In genomic region chr7:1739593-1739992, GRCh38 we compare ENCODE assay signal across 15 cellular contexts.
A peak's percentile ranks its signal among the peaks of the same experiment; 100 is the strongest.
DNase-seq lines count a peak whose midpoint lies in the region; ATAC-seq and TF ChIP-seq lines count a peak whose summit lies in the region.
"Had no signal": no experiment of that assay in that cellular context is flagged by ENCODE, and none has a peak within 500 bp of the region (broad histone marks: within the 10 kb centered on the region; RNA-seq: fewer than 3 reads in every experiment).

No MANE protein-coding gene starts in this region.

- H3K4me2 ChIP-seq in BLaER1 (peak overlapping the region; percentile 67), osteoblast (ENCODE audit: insufficient read depth, low read length) (no peak overlapping the region)

- H3K4me3 ChIP-seq in BLaER1 = no peak overlapping the region; the same call in 1 of the 2 replicates
- no peak overlapping the region for H3K4me3 ChIP-seq in H7 (ENCODE audit: insufficient read depth, low read depth, low read length)
- no peak overlapping the region for H3K4me3 ChIP-seq in osteoblast (ENCODE audit: insufficient read depth, low read length)

- peaks cover 10% of the 10 kb centered on the region; the same call in 1 of the 2 replicates for H3K27me3 ChIP-seq in BLaER1
- no peaks in the 10 kb centered on the region for H3K27me3 ChIP-seq in H7 (ENCODE audit: control insufficient read depth, insufficient read depth, low read length)
- no peaks in the 10 kb centered on the region for H3K27me3 ChIP-seq in osteoblast (ENCODE audit: insufficient read depth, low read length)

- H3K27ac ChIP-seq in BLaER1 (no peak overlapping the region), osteoblast (ENCODE audit: low read depth, low read length) (no peak overlapping the region)
- H3K27ac ChIP-seq: C4-2B, HL-60 had no signal

- TF ChIP-seq CTCF in endothelial cell (IDR thresholded peaks at IDR 0.05; ENCODE audit: unreplicated experiment) = no peak
- no peak for TF ChIP-seq CTCF in osteoblast (IDR thresholded peaks at IDR 0.05; ENCODE audit: extremely low read depth, low read depth, low read length)

- peak overlapping the region; percentile 58 for H3K27ac Mint-ChIP-seq in endothelial cell (ENCODE audit: unreplicated experiment)

- peak overlapping the region; percentile 47 for H3K4me3 Mint-ChIP-seq in endothelial cell (ENCODE audit: unreplicated experiment)

- H3K36me3 ChIP-seq in BLaER1 = no peaks in the 10 kb centered on the region; the same call in 1 of the 2 replicates
- no peaks in the 10 kb centered on the region for H3K36me3 ChIP-seq in H7 (replicated peaks; ENCODE audit: control insufficient read depth, insufficient read depth, low read length)
- H3K36me3 ChIP-seq in osteoblast (ENCODE audit: insufficient read depth, low read length) = no peaks in the 10 kb centered on the region

- no peaks in the 10 kb centered on the region for H3K79me2 ChIP-seq in osteoblast (ENCODE audit: insufficient read depth, low read length)

- peaks cover 84% of the 10 kb centered on the region for H3K4me1 ChIP-seq in BLaER1
- H3K4me1 ChIP-seq in osteoblast (ENCODE audit: insufficient read depth, low read length) = no peaks in the 10 kb centered on the region

- DNase-seq in H7 (peak; percentile 72), endothelial cell (ENCODE audit: low spot score) (no peak), osteoblast (ENCODE audit: insufficient read length, low spot score, missing footprints) (peak; percentile 87), mesenteric fat pad (ENCODE audit: low spot score) (no peak)
- DNase-seq: ACHN; CD4-positive, alpha-beta memory T cell; DMS153; DMS79 treated with DMSO at 0.1 percent for 48 hours; EL had no signal

- H3K9me3 Mint-ChIP-seq in endothelial cell (ENCODE audit: unreplicated experiment) = no peaks in the 10 kb centered on the region
- H3K9me3 Mint-ChIP-seq: CD4-positive, alpha-beta memory T cell had no signal

- ATAC-seq in GM19467 (IDR thresholded peaks at IDR 0.05; ENCODE audit: unreplicated experiment) = no peak
- ATAC-seq in GM21825 (IDR thresholded peaks at IDR 0.05; ENCODE audit: unreplicated experiment) = no peak
- ATAC-seq: HCT116 had no signal

- H2AFZ ChIP-seq in osteoblast (ENCODE audit: low read length) = no peak overlapping the region

- H3K27me3 Mint-ChIP-seq in endothelial cell (ENCODE audit: unreplicated experiment) = peaks cover 13% of the 10 kb centered on the region

- H3K9me3 ChIP-seq in BLaER1 = no peaks in the 10 kb centered on the region
- H3K9me3 ChIP-seq in osteoblast (ENCODE audit: low read depth, low read length) = no peaks in the 10 kb centered on the region

- H4K20me1 ChIP-seq in BLaER1 = peaks cover 41% of the 10 kb centered on the region
- no peaks in the 10 kb centered on the region for H4K20me1 ChIP-seq in osteoblast (ENCODE audit: insufficient read depth, low read length)

- no peak overlapping the region for H3K9ac ChIP-seq in BLaER1

- H3K36me3 Mint-ChIP-seq in endothelial cell (ENCODE audit: low read depth, unreplicated experiment) = no peaks in the 10 kb centered on the region
- H3K36me3 Mint-ChIP-seq: CD4-positive, alpha-beta memory T cell had no signal

- no peaks in the 10 kb centered on the region for H3K4me1 Mint-ChIP-seq in endothelial cell (ENCODE audit: unreplicated experiment)

Comparison
In these comparisons a context has a peak if more than half of its experiments do, and no peak if none do; other contexts are left out.
1. DNase-seq: peak in H7 (single experiment) and osteoblast (single experiment); none in endothelial cell (single experiment) and mesenteric fat pad (single experiment).